ENCODE assay signal across 17 cellular contexts in the genomic region with DNA sequence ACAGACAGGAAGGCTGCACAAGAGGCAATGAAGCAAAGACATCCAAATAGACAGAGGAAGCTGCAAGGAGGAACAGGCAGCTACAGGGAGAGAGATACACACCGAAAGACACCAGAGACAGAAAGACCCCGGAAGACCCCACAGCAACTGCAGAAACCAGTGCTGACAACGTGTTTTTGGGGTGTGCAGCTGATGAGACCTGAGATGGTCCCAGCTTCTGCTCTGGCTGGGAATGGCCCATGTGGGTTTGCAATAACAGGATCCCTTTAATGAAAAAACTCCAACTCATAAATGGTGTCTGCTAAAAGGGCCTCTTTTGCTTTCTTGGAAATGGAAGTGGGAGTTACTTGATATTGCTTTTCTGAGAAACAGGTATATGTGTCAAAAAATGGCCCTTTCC.
DNase-seq lines count a peak whose midpoint lies in the region; ATAC-seq and TF ChIP-seq lines count a peak whose summit lies in the region.
"Had no signal": no experiment of that assay in that cellular context is flagged by ENCODE, and none has a peak within 500 bp of the region (broad histone marks: within the 10 kb centered on the region; RNA-seq: fewer than 3 reads in every experiment).

No MANE protein-coding gene starts in this region.

- H2AFZ ChIP-seq in GM23338, result no peak overlapping the region
- H2AFZ ChIP-seq in neural progenitor cell (replicated peaks), result peak overlapping the region; percentile 80
- H2AFZ ChIP-seq in Karpas-422 (ENCODE audit: low read length), result no peak overlapping the region

- DNase-seq in GM23338 (ENCODE audit: low spot score), result no peak
- peak; percentile 33 for DNase-seq in OCI-M1 (lab: John Stamatoyannopoulos, UW)
- DNase-seq in left kidney (ENCODE audit: low read depth, low spot score), result peak; percentile 17
- DNase-seq in neural progenitor cell (ENCODE audit: low spot score), result no peak
- DNase-seq in head of caudate nucleus, result no peak
- DNase-seq in tibial artery, result no peak
- no peak for DNase-seq in NCI-H446 (lab: John Stamatoyannopoulos, UW)
- DNase-seq in Karpas-422, result no peak
- DNase-seq: 8988T; CD4-positive, alpha-beta memory T cell; DMS153; DMS79; GDM1 had no signal

- H3K27ac ChIP-seq in GM23338 (ENCODE audit: low read depth) (no peak overlapping the region), neural progenitor cell (no peak overlapping the region), tibial artery (no peak overlapping the region), Karpas-422 (ENCODE audit: low read length) (no peak overlapping the region)
- H3K27ac ChIP-seq: BLaER1 had no signal

- H3K36me3 Mint-ChIP-seq in GM23338 (ENCODE audit: low read depth) (peaks cover 14% of the 10 kb centered on the region), neural progenitor cell (no peaks in the 10 kb centered on the region)
- H3K36me3 Mint-ChIP-seq: CD14-positive monocyte, IgD-negative memory B cell had no signal

- H3K4me2 ChIP-seq in GM23338 (0 out of 2 replicates have a peak overlapping the region, but pooled peaks have one; percentile 19), neural progenitor cell (no peak overlapping the region), Karpas-422 (ENCODE audit: low read depth, low read length, poor library complexity, severe bottlenecking) (no peak overlapping the region)
- H3K4me2 ChIP-seq: BLaER1 had no signal

- H3K9me3 Mint-ChIP-seq in GM23338 (no peaks in the 10 kb centered on the region), neural progenitor cell (no peaks in the 10 kb centered on the region)

- intact Hi-C loops in head of caudate nucleus (cut with DNase I) (no loop called here), tibial artery (cut with DNase I; ENCODE audit: low total_unique reads) (no loop called here)

- H3F3A ChIP-seq in GM23338 (replicated peaks; ENCODE audit: low read depth) (peaks cover 15% of the 10 kb centered on the region), neural progenitor cell (ENCODE audit: low read depth) (no peaks in the 10 kb centered on the region)

- no peak overlapping the region; the same call in 1 of the 2 replicates for H3K27ac Mint-ChIP-seq in GM23338
- H3K27ac Mint-ChIP-seq in neural progenitor cell, result no peak overlapping the region
- H3K27ac Mint-ChIP-seq: CD14-positive monocyte; CD4-positive, alpha-beta memory T cell; IgD-negative memory B cell had no signal

- no peaks in the 10 kb centered on the region for H3K9me2 ChIP-seq in GM23338 (ENCODE audit: insufficient read depth)
- H3K9me2 ChIP-seq in Karpas-422 (replicated peaks; ENCODE audit: insufficient read depth, low read length), result no peaks in the 10 kb centered on the region

- H3K27me3 ChIP-seq in GM23338 (ENCODE audit: insufficient read depth), result peaks cover 24% of the 10 kb centered on the region; the same call in 1 of the 2 replicates
- H3K27me3 ChIP-seq in neural progenitor cell, result no peaks in the 10 kb centered on the region
- no peaks in the 10 kb centered on the region for H3K27me3 ChIP-seq in tibial artery
- H3K27me3 ChIP-seq in Karpas-422 (ENCODE audit: low read length), result no peaks in the 10 kb centered on the region
- H3K27me3 ChIP-seq: BLaER1 had no signal

- H3K4me3 ChIP-seq in GM23338, result no peak overlapping the region
- no peak overlapping the region for H3K4me3 ChIP-seq in neural progenitor cell
- H3K4me3 ChIP-seq in tibial artery, result no peak overlapping the region
- H3K4me3 ChIP-seq in Karpas-422 (ENCODE audit: low read length), result no peak overlapping the region
- H3K4me3 ChIP-seq: BLaER1, HAP-1 had no signal

- H3K4me1 Mint-ChIP-seq in GM23338 (peaks cover 50% of the 10 kb centered on the region), neural progenitor cell (peaks cover 12% of the 10 kb centered on the region)
- H3K4me1 Mint-ChIP-seq: CD14-positive monocyte; CD4-positive, alpha-beta memory T cell had no signal

- H3K79me2 ChIP-seq in GM23338 (replicated peaks; ENCODE audit: insufficient read depth), result no peaks in the 10 kb centered on the region
- no peaks in the 10 kb centered on the region for H3K79me2 ChIP-seq in neural progenitor cell (ENCODE audit: low read depth)
- H3K79me2 ChIP-seq in Karpas-422 (ENCODE audit: low read length), result no peaks in the 10 kb centered on the region

- H3K27me3 Mint-ChIP-seq in GM23338 (ENCODE audit: insufficient read depth, low read depth, poor library complexity) (peaks cover 6% of the 10 kb centered on the region), neural progenitor cell (ENCODE audit: insufficient read depth, low read depth) (peaks cover 4% of the 10 kb centered on the region)
- H3K27me3 Mint-ChIP-seq: CD4-positive, alpha-beta memory T cell; IgD-negative memory B cell had no signal

- peaks cover 8% of the 10 kb centered on the region; the same call in 1 of the 2 replicates for H4K20me1 ChIP-seq in GM23338 (replicated peaks; ENCODE audit: insufficient read depth)
- no peaks in the 10 kb centered on the region for H4K20me1 ChIP-seq in neural progenitor cell (ENCODE audit: low read depth)
- no peaks in the 10 kb centered on the region for H4K20me1 ChIP-seq in Karpas-422 (ENCODE audit: insufficient read depth, low read depth, low read length)
- H4K20me1 ChIP-seq: BLaER1 had no signal

- peaks cover 59% of the 10 kb centered on the region for H3K4me1 ChIP-seq in GM23338 (ENCODE audit: insufficient read depth)
- H3K4me1 ChIP-seq in neural progenitor cell, result peaks cover 17% of the 10 kb centered on the region
- H3K4me1 ChIP-seq in tibial artery, result no peaks in the 10 kb centered on the region
- no peaks in the 10 kb centered on the region for H3K4me1 ChIP-seq in Karpas-422 (ENCODE audit: low read length)
- H3K4me1 ChIP-seq: BLaER1, HAP-1 had no signal

- H3K36me3 ChIP-seq in GM23338 (ENCODE audit: insufficient read depth), result 0 out of 2 replicates have a peak, but pooled peaks cover 8% of the 10 kb centered on the region
- H3K36me3 ChIP-seq in neural progenitor cell, result no peaks in the 10 kb centered on the region
- H3K36me3 ChIP-seq in tibial artery, result no peaks in the 10 kb centered on the region
- no peaks in the 10 kb centered on the region for H3K36me3 ChIP-seq in Karpas-422 (ENCODE audit: insufficient read depth, low read length)
- H3K36me3 ChIP-seq: BLaER1, HAP-1 had no signal

- no peak overlapping the region for H3K4me3 Mint-ChIP-seq in GM23338
- H3K4me3 Mint-ChIP-seq in neural progenitor cell, result no peak overlapping the region
- H3K4me3 Mint-ChIP-seq: CD14-positive monocyte; CD4-positive, alpha-beta memory T cell; IgD-negative memory B cell had no signal

- no peak overlapping the region for H3K9ac ChIP-seq in neural progenitor cell
- H3K9ac ChIP-seq in Karpas-422 (ENCODE audit: low read length), result no peak overlapping the region
- H3K9ac ChIP-seq: BLaER1 had no signal

- ATAC-seq in GM23338, result no peak

- H3K9me3 ChIP-seq in neural progenitor cell (ENCODE audit: low read depth), result no peaks in the 10 kb centered on the region
- no peaks in the 10 kb centered on the region for H3K9me3 ChIP-seq in tibial artery
- no peaks in the 10 kb centered on the region for H3K9me3 ChIP-seq in Karpas-422 (ENCODE audit: low read length)
- H3K9me3 ChIP-seq: BLaER1 had no signal

- TF ChIP-seq CTCF in GM23338 (conservative IDR thresholded peaks at IDR 0.05; ENCODE audit: low read depth in 2 of 2), result no peak
- TF ChIP-seq CTCF in neural progenitor cell (IDR thresholded peaks at IDR 0.05), result no peak
- no peak for TF ChIP-seq CTCF in tibial artery (IDR thresholded peaks at IDR 0.05)

TF ChIP-seq in GM23338, 12 proteins besides CTCF, POLR2A, EP300 and RAD21 (continues in another document):
- TF ChIP-seq, protein P1, sequence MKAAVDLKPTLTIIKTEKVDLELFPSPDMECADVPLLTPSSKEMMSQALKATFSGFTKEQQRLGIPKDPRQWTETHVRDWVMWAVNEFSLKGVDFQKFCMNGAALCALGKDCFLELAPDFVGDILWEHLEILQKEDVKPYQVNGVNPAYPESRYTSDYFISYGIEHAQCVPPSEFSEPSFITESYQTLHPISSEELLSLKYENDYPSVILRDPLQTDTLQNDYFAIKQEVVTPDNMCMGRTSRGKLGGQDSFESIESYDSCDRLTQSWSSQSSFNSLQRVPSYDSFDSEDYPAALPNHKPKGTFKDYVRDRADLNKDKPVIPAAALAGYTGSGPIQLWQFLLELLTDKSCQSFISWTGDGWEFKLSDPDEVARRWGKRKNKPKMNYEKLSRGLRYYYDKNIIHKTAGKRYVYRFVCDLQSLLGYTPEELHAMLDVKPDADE (IDR thresholded peaks at IDR 0.05), result no peak
- no peak for TF ChIP-seq NANOG (IDR thresholded peaks at IDR 0.05; ENCODE audit: borderline replicate concordance)
- TF ChIP-seq ZNF331 (CRISPR knock-in tag; IDR thresholded peaks at IDR 0.05; ENCODE audit: low read depth), result no peak
- TF ChIP-seq EZH2phosphoT487 (IDR thresholded peaks at IDR 0.05; ENCODE audit: unreplicated experiment), result no peak
- TF ChIP-seq CREB1 (CRISPR knock-in tag; IDR thresholded peaks at IDR 0.05; ENCODE audit: low read depth), result no peak
- no peak for TF ChIP-seq POLR2AphosphoS5 (IDR thresholded peaks at IDR 0.05; ENCODE audit: low read depth)
- TF ChIP-seq JUNB (IDR thresholded peaks at IDR 0.05; ENCODE audit: unreplicated experiment), result no peak
- TF ChIP-seq EZH2 (IDR thresholded peaks at IDR 0.05; ENCODE audit: low read depth, unreplicated experiment), result no peak

Comparison
In these comparisons a context has a peak if more than half of its experiments do, and no peak if none do; other contexts are left out.
1. DNase-seq: peak in OCI-M1 (single experiment) and left kidney (single experiment); none in GM23338 (single experiment), neural progenitor cell (single experiment), head of caudate nucleus (0 of 42), tibial artery (0 of 2), NCI-H446 (0 of 2) and Karpas-422 (single experiment).